In genomic region chr17:80821546-80821945, GRCh38 we compare ENCODE assay signal across 25 cellular contexts.
DNase-seq lines count a peak whose midpoint lies in the region; ATAC-seq, FAIRE-seq and TF ChIP-seq lines count a peak whose summit lies in the region.
"Had no signal": no experiment of that assay in that cellular context is flagged by ENCODE, and none has a peak within 500 bp of the region (broad histone marks: within the 10 kb centered on the region; RNA-seq: fewer than 3 reads in every experiment).

No MANE protein-coding gene starts in this region.

- H3K56ac ChIP-seq in mesendoderm (ENCODE audit: low read length): no peak overlapping the region

- H3K27ac ChIP-seq in mesendoderm (ENCODE audit: low read depth, low read length) (no peak overlapping the region), ovary (no peak overlapping the region)
- H3K27ac ChIP-seq: C4-2B, heart left ventricle, HL-60, parathyroid adenoma, right lobe of liver, tibial artery had no signal

- peak overlapping the region; percentile 15 for H3K23ac ChIP-seq in mesendoderm (ENCODE audit: low read length)

- no peak overlapping the region for H2BK120ac ChIP-seq in mesendoderm (ENCODE audit: low read depth, low read length)

- H3K79me2 ChIP-seq in mesendoderm (ENCODE audit: control insufficient read depth, insufficient read depth, low read length): no peaks in the 10 kb centered on the region

- no peaks in the 10 kb centered on the region for H3K9me3 Mint-ChIP-seq in WTC11

- H3K79me1 ChIP-seq in mesendoderm (ENCODE audit: low read length): no peaks in the 10 kb centered on the region

- WGBS in mesendoderm (ENCODE audit: extremely low coverage, insufficient coverage, low lambda C conversion rate): no CpG with 5 or more reads among the region's 18 CpGs
- 95 to 98% (median 95%) methylated on average over 18 of the region's 18 CpGs for WGBS in ovary, 3 donors

- intact Hi-C loops in cardiac septum (cut with DNase I) (no loop called here), Right ventricle myocardium superior (cut with DNase I) (no loop called here), ovary (cut with DNase I) (no loop called here)

- TF ChIP-seq POLR2A in ovary (IDR thresholded peaks at IDR 0.05): no peak

- FAIRE-seq in urothelium cell line (lab: Jason Lieb, UNC): peak; percentile 37

- no peaks in the 10 kb centered on the region for H3K9me3 ChIP-seq in ovary
- H3K9me3 ChIP-seq: heart left ventricle, right lobe of liver, tibial artery had no signal

- no peaks in the 10 kb centered on the region for H3K27me3 Mint-ChIP-seq in WTC11 (ENCODE audit: low read depth)
- H3K27me3 Mint-ChIP-seq: brain had no signal

- no peaks in the 10 kb centered on the region; the same call in 1 of the 2 replicates for H3K36me3 Mint-ChIP-seq in WTC11

- no peak for ATAC-seq in Right ventricle myocardium superior (ENCODE audit: poor library complexity)
- ATAC-seq in WTC11: no peak
- ATAC-seq: heart left ventricle; right lobe of liver; SK-N-SH treated with all-trans-retinoic acid at 6 μM for 48 hours; stimulated activated naive CD8-positive, alpha-beta T cell treated with anti-CD3 and anti-CD28 coated beads, Interleukin-15, Interleukin-2, amounts not matched to agents 100 U/mL and 50 U/mL, for 24 hours had no signal

- H3K4me1 ChIP-seq in mesendoderm (ENCODE audit: control insufficient read depth, low read depth, low read length) (no peaks in the 10 kb centered on the region), ovary (ENCODE audit: insufficient read depth) (no peaks in the 10 kb centered on the region)
- H3K4me1 ChIP-seq: parathyroid adenoma, right lobe of liver had no signal

- H4K8ac ChIP-seq in mesendoderm (ENCODE audit: low read depth, low read length): no peak overlapping the region

- no peak overlapping the region for H3K4me3 ChIP-seq in mesendoderm (ENCODE audit: low read length)
- no peak overlapping the region for H3K4me3 ChIP-seq in ovary
- H3K4me3 ChIP-seq: heart left ventricle, right lobe of liver, tibial artery had no signal

- no peak overlapping the region for H2AK5ac ChIP-seq in mesendoderm (ENCODE audit: low read length)

- H3K4me3 Mint-ChIP-seq in WTC11: no peak overlapping the region
- H3K4me3 Mint-ChIP-seq: brain had no signal

- peaks cover 12% of the 10 kb centered on the region for H3K4me1 Mint-ChIP-seq in WTC11

- POLR2A ChIA-PET in WTC11 (lab: Charles Lee): no interaction called here

- no peak overlapping the region for H4K5ac ChIP-seq in mesendoderm (ENCODE audit: low read length)

- H3K27me3 ChIP-seq in mesendoderm (ENCODE audit: insufficient read depth, low read length, poor library complexity) (no peaks in the 10 kb centered on the region), ovary (no peaks in the 10 kb centered on the region)
- H3K27me3 ChIP-seq: heart left ventricle, right lobe of liver, tibial artery had no signal

- H3K9ac ChIP-seq in mesendoderm (ENCODE audit: low read length): no peak overlapping the region
- H3K9ac ChIP-seq: parathyroid adenoma had no signal

- H3K4me2 ChIP-seq in mesendoderm (ENCODE audit: low read length): no peak overlapping the region

- CTCF ChIA-PET in WTC11 (lab: Charles Lee): interaction anchor here (1.1 kb wide), 1 partner anchor 171 kb away, joined by 4 read pairs; no protein-coding TSS in a partner anchor

- TF ChIP-seq CTCF in WTC11 (IDR thresholded peaks at IDR 0.05) (no peak), ovary (IDR thresholded peaks at IDR 0.05) (no peak)

- H3K36me3 ChIP-seq in mesendoderm (ENCODE audit: control insufficient read depth, insufficient read depth, low read length): no peaks in the 10 kb centered on the region
- H3K36me3 ChIP-seq in ovary: no peaks in the 10 kb centered on the region

- no peak for TF ChIP-seq EP300 in ovary (IDR thresholded peaks at IDR 0.05)

- no peak overlapping the region for H2BK15ac ChIP-seq in mesendoderm (replicated peaks; ENCODE audit: low read depth)

- no peak overlapping the region for H3K4ac ChIP-seq in mesendoderm (ENCODE audit: low read depth, low read length)

- H3K18ac ChIP-seq in mesendoderm (ENCODE audit: low read length): no peak overlapping the region

- no peak overlapping the region for H2BK5ac ChIP-seq in mesendoderm (ENCODE audit: low read length)

- H3K27ac Mint-ChIP-seq in WTC11: peak overlapping the region; percentile 60

- DNase-seq in cardiac septum (ENCODE audit: low spot score) (peak; percentile 1), Right ventricle myocardium superior (no peak), WTC11 (ENCODE audit: low spot score) (no peak), mesendoderm (no peak), urothelium cell line (ENCODE audit: low spot score) (no peak), germinal center (ENCODE audit: low spot score) (no peak), ovary (no peak), COLO668 (lab: John Stamatoyannopoulos, UW; ENCODE audit: unreplicated experiment) (no peak)
- DNase-seq: activated CD4-positive, CD25-positive, alpha-beta regulatory T cell; effector CD4-positive, alpha-beta T cell; erythroblast; NCI-H1092 treated with DMSO at 0.1 percent for 48 hours; NCI-H2029 treated with DMSO at 0.1 percent for 48 hours; NCI-H226; NCI-H748 treated with DMSO at 0.1 percent for 48 hours; stimulated activated naive CD8-positive, alpha-beta T cell treated with anti-CD3 and anti-CD28 coated beads, Interleukin-15, Interleukin-2, amounts not matched to agents 100 U/mL and 50 U/mL, for 24 hours; T-helper 9 cell had no signal

TF ChIP-seq in WTC11, 78 proteins besides CTCF, POLR2A, EP300 and RAD21:
- no peak for TF ChIP-seq NR3C1 (CRISPR knock-in tag; conservative IDR thresholded peaks at IDR 0.05; ENCODE audit: low read depth)
